24 cellular contexts compared by ENCODE assay signal in the genomic region with DNA sequence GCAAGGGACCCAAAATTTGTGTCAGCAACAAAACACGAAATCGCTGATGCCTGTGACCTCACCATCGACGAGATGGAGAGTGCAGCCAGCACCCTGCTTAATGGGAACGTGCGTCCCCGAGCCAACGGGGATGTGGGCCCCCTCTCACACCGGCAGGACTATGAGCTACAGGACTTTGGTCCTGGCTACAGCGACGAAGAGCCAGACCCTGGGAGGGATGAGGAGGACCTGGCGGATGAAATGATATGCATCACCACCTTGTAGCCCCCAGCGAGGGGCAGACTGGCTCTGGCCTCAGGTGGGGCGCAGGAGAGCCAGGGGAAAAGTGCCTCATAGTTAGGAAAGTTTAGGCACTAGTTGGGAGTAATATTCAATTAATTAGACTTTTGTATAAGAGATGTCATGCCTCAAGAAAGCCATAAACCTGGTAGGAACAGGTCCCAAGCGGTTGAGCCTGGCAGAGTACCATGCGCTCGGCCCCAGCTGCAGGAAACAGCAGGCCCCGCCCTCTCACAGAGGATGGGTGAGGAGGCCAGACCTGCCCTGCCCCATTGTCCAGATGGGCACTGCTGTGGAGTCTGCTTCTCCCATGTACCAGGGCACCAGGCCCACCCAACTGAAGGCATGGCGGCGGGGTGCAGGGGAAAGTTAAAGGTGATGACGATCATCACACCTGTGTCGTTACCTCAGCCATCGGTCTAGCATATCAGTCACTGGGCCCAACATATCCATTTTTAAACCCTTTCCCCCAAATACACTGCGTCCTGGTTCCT. TPM values are rescaled to one million over a fixed set of nuclear protein-coding genes. Genes with fewer than 3 reads are reported as not detected.
A peak's percentile ranks its signal among the peaks of the same experiment; 100 is the strongest.
DNase-seq lines count a peak whose midpoint lies in the region; FAIRE-seq and TF ChIP-seq lines count a peak whose summit lies in the region.
"Had no signal": no experiment of that assay in that cellular context is flagged by ENCODE, and none has a peak within 500 bp of the region (broad histone marks: within the 10 kb centered on the region; RNA-seq: fewer than 3 reads in every experiment).

No MANE protein-coding gene starts in this region.

- peak overlapping the region; percentile 25 for H3K27ac Mint-ChIP-seq in neural progenitor cell
- H3K27ac Mint-ChIP-seq: CD14-positive monocyte, IgD-negative memory B cell had no signal

- no peak overlapping the region for H2BK120ac ChIP-seq in neuronal stem cell (ENCODE audit: low read depth, low read length)

- no peak overlapping the region for H3K4ac ChIP-seq in neuronal stem cell (ENCODE audit: low read length)

- no peak overlapping the region for H3K4me3 Mint-ChIP-seq in neural progenitor cell
- H3K4me3 Mint-ChIP-seq: CD14-positive monocyte, IgD-negative memory B cell had no signal

- H3F3A ChIP-seq in neural progenitor cell (ENCODE audit: low read depth), result no peaks in the 10 kb centered on the region

- no peaks in the 10 kb centered on the region for H4K20me1 ChIP-seq in neural progenitor cell (ENCODE audit: low read depth)

- H4K8ac ChIP-seq in neuronal stem cell (ENCODE audit: low read depth, low read length), result no peak overlapping the region

- H3K9me3 ChIP-seq in neural progenitor cell (ENCODE audit: low read depth) (no peaks in the 10 kb centered on the region), neuronal stem cell (replicated peaks in 1 of 2; ENCODE audit: control insufficient read depth in 2 of 2, insufficient read depth in 1 of 2, low read depth in 1 of 2, low read length in 2 of 2) (peaks cover 0 to 1% of the 10 kb centered on the region in 2 donors)

- no peak overlapping the region for H3K23ac ChIP-seq in neuronal stem cell (ENCODE audit: low read depth, low read length, poor library complexity)

- no peak overlapping the region for H3K9ac ChIP-seq in neural progenitor cell
- no peak overlapping the region for H3K9ac ChIP-seq in neuronal stem cell (ENCODE audit: low read depth, low read length, poor library complexity)
- H3K9ac ChIP-seq: GM23248 had no signal

- H2AFZ ChIP-seq in neural progenitor cell (replicated peaks) (no peak overlapping the region), neuronal stem cell (ENCODE audit: low read length) (no peak overlapping the region)
- H2AFZ ChIP-seq: GM23248 had no signal

- H2BK5ac ChIP-seq in neuronal stem cell (ENCODE audit: low read length), result no peak overlapping the region

- no peak for TF ChIP-seq CTCF in neural progenitor cell (IDR thresholded peaks at IDR 0.05)
- no peak for TF ChIP-seq CTCF in brain microvascular endothelial cell (IDR thresholded peaks at IDR 0.05; ENCODE audit: low read depth, low read length, missing control alignments)

- no peak overlapping the region for H3K4me2 ChIP-seq in neural progenitor cell
- no peak overlapping the region for H3K4me2 ChIP-seq in neuronal stem cell (ENCODE audit: insufficient read depth, low read length, poor library complexity, severe bottlenecking)

- H3K18ac ChIP-seq in neuronal stem cell (ENCODE audit: low read length), result no peak overlapping the region

- no peak overlapping the region for H3K14ac ChIP-seq in neuronal stem cell (ENCODE audit: low read length)

- no peaks in the 10 kb centered on the region for H3K36me3 Mint-ChIP-seq in neural progenitor cell
- H3K36me3 Mint-ChIP-seq: CD14-positive monocyte, IgD-negative memory B cell had no signal

- H3K79me2 ChIP-seq in neural progenitor cell (ENCODE audit: low read depth), result no peaks in the 10 kb centered on the region

- no peak overlapping the region for H4K91ac ChIP-seq in neuronal stem cell (ENCODE audit: low read depth, low read length, poor library complexity)

- H3K27me3 Mint-ChIP-seq in neural progenitor cell (ENCODE audit: insufficient read depth, low read depth), result peaks cover 7% of the 10 kb centered on the region

- H3K27me3 ChIP-seq in neural progenitor cell, result no peaks in the 10 kb centered on the region
- H3K27me3 ChIP-seq in neuronal stem cell (ENCODE audit: control insufficient read depth in 3 of 3, insufficient read depth in 3 of 3, low read depth in 1 of 3, low read length in 3 of 3), result no peaks in the 10 kb centered on the region
- no peaks in the 10 kb centered on the region for H3K27me3 ChIP-seq in brain microvascular endothelial cell (replicated peaks)

- no CpG with 5 or more reads among the region's 24 CpGs for WGBS in neuronal stem cell (ENCODE audit: extremely low coverage in 2 of 2, insufficient read length in 2 of 2, insufficient replicate concordance in 1 of 2), 2 donors

- H3K79me1 ChIP-seq in neuronal stem cell (ENCODE audit: low read depth, low read length), result no peaks in the 10 kb centered on the region

- peaks cover 17% of the 10 kb centered on the region for H3K4me1 Mint-ChIP-seq in neural progenitor cell
- H3K4me1 Mint-ChIP-seq: CD14-positive monocyte, IgD-negative memory B cell had no signal

- H3K4me3 ChIP-seq in neural progenitor cell (no peak overlapping the region), neuronal stem cell (ENCODE audit: low read length in 2 of 2) (peak overlapping the region in 1 of 2 donors; percentile 27), brain microvascular endothelial cell (ENCODE audit: low read depth, low read length) (no peak overlapping the region)
- H3K4me3 ChIP-seq: GM23248, SK-N-MC had no signal

- H3K36me3 ChIP-seq in neural progenitor cell, result no peaks in the 10 kb centered on the region
- H3K36me3 ChIP-seq in neuronal stem cell (replicated peaks in 1 of 2; ENCODE audit: control insufficient read depth in 2 of 2, insufficient read depth in 2 of 2, low read length in 2 of 2), result no peaks in the 10 kb centered on the region
- no peaks in the 10 kb centered on the region for H3K36me3 ChIP-seq in brain microvascular endothelial cell (replicated peaks)

- H3K27ac ChIP-seq in neural progenitor cell, result no peak overlapping the region
- no peak overlapping the region for H3K27ac ChIP-seq in neuronal stem cell (replicated peaks; ENCODE audit: low read length)
- H3K27ac ChIP-seq in brain microvascular endothelial cell, result no peak overlapping the region
- H3K27ac ChIP-seq: GM23248, RWPE1, SK-N-MC had no signal

- no peak overlapping the region for H2BK15ac ChIP-seq in neuronal stem cell (ENCODE audit: low read length)

- in situ Hi-C loops in brain microvascular endothelial cell (cut with HindIII; ENCODE audit: low pct_ligation_motif_present, low sequenced_read_pairs), result no loop called here

- peak; percentile 48 for DNase-seq in activated effector memory CD4-positive, alpha-beta T cell treated with anti-CD3 and anti-CD28 coated beads, Interleukin-2, amount 50 U/mL, for 16 hours
- no peak for DNase-seq in activated effector memory CD4-positive, alpha-beta T cell treated with Interleukin-2 at 50 U/mL for 16 hours
- peak; percentile 27 for DNase-seq in islet precursor cell
- DNase-seq in neural progenitor cell (ENCODE audit: low spot score), result no peak
- DNase-seq in neuronal stem cell (ENCODE audit: low spot score), result no peak
- no peak for DNase-seq in OCI-M1 (lab: John Stamatoyannopoulos, UW)
- no peak for DNase-seq in brain microvascular endothelial cell
- no peak for DNase-seq in HTR-8/SVneo (ENCODE audit: insufficient read length, low spot score)
- DNase-seq: DMS79, GM23248, HCEC 1CT, NCI-H1105, NCI-H146, NCI-H2029 treated with DMSO at 0.1 percent for 48 hours, NCI-H226, NCI-H510A treated with DMSO at 0.1 percent for 48 hours, NCI-H748 treated with DMSO at 0.1 percent for 48 hours, SHP77 treated with DMSO at 0.1 percent for 48 hours had no signal

- no peaks in the 10 kb centered on the region for H3K9me3 Mint-ChIP-seq in neural progenitor cell
- H3K9me3 Mint-ChIP-seq: CD14-positive monocyte, IgD-negative memory B cell had no signal

- FAIRE-seq in HTR-8/SVneo (lab: Jason Lieb, UNC), result no peak

- no peak overlapping the region for H2AK5ac ChIP-seq in neuronal stem cell (ENCODE audit: low read depth, low read length)

- H3K4me1 ChIP-seq in neural progenitor cell (no peaks in the 10 kb centered on the region), neuronal stem cell (ENCODE audit: control insufficient read depth in 2 of 2, insufficient read depth in 1 of 2, low read depth in 1 of 2, low read length in 2 of 2) (peaks cover 0 to 3% of the 10 kb centered on the region in 2 donors)

- no peak overlapping the region for H2BK12ac ChIP-seq in neuronal stem cell (ENCODE audit: low read length)

RNA-seq across cellular contexts. Expression of gene CHDH, which starts 34.9 kb away (rescaled TPM):
- 1.5 and 5.9 TPM in 2 replicates for total RNA-seq in neural progenitor cell (ENCODE audit: low replicate concordance)
- 2.0 TPM for polyA plus RNA-seq in neuronal stem cell (2013, experiment 1 of 2)
- 2.0 TPM for polyA plus RNA-seq in neuronal stem cell (2013, experiment 2 of 2)
- total RNA-seq: HT1080 had no signal
- polyA plus RNA-seq: CD14-positive monocyte, GM23248 had no signal

RNA-seq across cellular contexts. Expression of gene IL17RB, which starts 35.0 kb away (rescaled TPM):
- 3.4 and 5.5 TPM in 2 replicates for total RNA-seq in neural progenitor cell (ENCODE audit: low replicate concordance)
- polyA plus RNA-seq in neuronal stem cell (2013, experiment 1 of 2), result 2.6 TPM
- polyA plus RNA-seq in neuronal stem cell (2013, experiment 2 of 2), result 2.3 TPM
- total RNA-seq: A172, GM23248, HT1080 had no signal

Comparison
In these comparisons a context has a peak if more than half of its experiments do, and no peak if none do; other contexts are left out.
1. DNase-seq: peak in activated effector memory CD4-positive, alpha-beta T cell treated with anti-CD3 and anti-CD28 coated beads, Interleukin-2, amount 50 U/mL, for 16 hours (single experiment) and islet precursor cell (single experiment); none in activated effector memory CD4-positive, alpha-beta T cell treated with Interleukin-2 at 50 U/mL for 16 hours (single experiment), neural progenitor cell (single experiment), neuronal stem cell (single experiment), OCI-M1 (single experiment), brain microvascular endothelial cell (single experiment) and HTR-8/SVneo (single experiment).